Comparison of ENCODE assay signal across 8 cellular contexts in genomic region chr5:141513627-141514329, GRCh38. TPM values are rescaled to one million over a fixed set of nuclear protein-coding genes. Genes with fewer than 3 reads are reported as not detected.
A peak's percentile ranks its signal among the peaks of the same experiment; 100 is the strongest.
DNase-seq lines count a peak whose midpoint lies in the region; ATAC-seq and TF ChIP-seq lines count a peak whose summit lies in the region.

No MANE protein-coding gene starts in this region.

- H3K9ac ChIP-seq in neural progenitor cell (no peak overlapping the region), subcutaneous abdominal adipose tissue (ENCODE audit: low read length in 5 of 5) (peak overlapping the region in 3 of 5 donors; percentile 26 to 59 (median 42))

- H3K27ac Mint-ChIP-seq in activated naive CD4-positive, alpha-beta T cell treated with anti-CD3 and anti-CD28 coated beads, Interleukin-2, amount 10 ng/mL, durations not matched to agents 7 days and 5 days, result peak overlapping the region; percentile 85
- H3K27ac Mint-ChIP-seq in neural progenitor cell, result peak overlapping the region; percentile 98

- POLR2A ChIA-PET in Panc1 (lab: Charles Lee), result no interaction called here

- peak overlapping the region; percentile 79 for H3K27ac ChIP-seq in Panc1 (ENCODE audit: low read length)
- H3K27ac ChIP-seq in neural progenitor cell, result peak overlapping the region; percentile 74
- H3K27ac ChIP-seq in subcutaneous abdominal adipose tissue (ENCODE audit: low read depth, low read length), result peak overlapping the region; percentile 29

- H3F3A ChIP-seq in neural progenitor cell (ENCODE audit: low read depth), result peaks cover 55% of the 10 kb centered on the region

- H3K4me2 ChIP-seq in neural progenitor cell, result peak overlapping the region; percentile 92

- no peaks in the 10 kb centered on the region for H3K27me3 ChIP-seq in Panc1 (ENCODE audit: control insufficient read depth, insufficient read depth, low read length)
- H3K27me3 ChIP-seq in neural progenitor cell, result no peaks in the 10 kb centered on the region
- H3K27me3 ChIP-seq in subcutaneous abdominal adipose tissue (ENCODE audit: control insufficient read depth in 5 of 5, insufficient read depth in 4 of 5, low read length in 5 of 5), result peaks cover 0 to 5% (median 0%) of the 10 kb centered on the region in 5 donors

- intact Hi-C loops in Panc1 (cut with micrococcal nuclease; ENCODE audit: unreplicated experiment), result no loop called here

- H4K20me1 ChIP-seq in neural progenitor cell (ENCODE audit: low read depth), result no peaks in the 10 kb centered on the region

- in situ Hi-C loops in Panc1 (cut with HindIII; ENCODE audit: low pct_unique_long_range_greater_than_20kb, low sequenced_read_pairs), result no loop called here

- peaks cover 47% of the 10 kb centered on the region for H3K36me3 Mint-ChIP-seq in activated naive CD4-positive, alpha-beta T cell treated with anti-CD3 and anti-CD28 coated beads, Interleukin-2, amount 10 ng/mL, durations not matched to agents 7 days and 5 days
- H3K36me3 Mint-ChIP-seq in neural progenitor cell, result peaks cover 36% of the 10 kb centered on the region

- peak overlapping the region; percentile 71 for H3K4me3 Mint-ChIP-seq in activated naive CD4-positive, alpha-beta T cell treated with anti-CD3 and anti-CD28 coated beads, Interleukin-2, amount 10 ng/mL, durations not matched to agents 7 days and 5 days
- peak overlapping the region; percentile 83 for H3K4me3 Mint-ChIP-seq in neural progenitor cell

- peak; percentile 39 for ATAC-seq in HG02885 (IDR thresholded peaks at IDR 0.05; ENCODE audit: poor library complexity, unreplicated experiment)
- ATAC-seq in Panc1, result peak; percentile 55

- CTCF ChIA-PET in Panc1 (lab: Charles Lee), result interaction anchor here (1.2 to 1.7 kb wide), 3 partner anchors 11 to 290 kb away, joined by 3 to 5 read pairs (median 4); partner anchors contain the start of genes PCDHB14 and PCDHGB7
- CTCF ChIA-PET in activated naive CD4-positive, alpha-beta T cell treated with anti-CD3 and anti-CD28 coated beads, Interleukin-2, amount 10 ng/mL, durations not matched to agents 7 days and 5 days (lab: Charles Lee), result interaction anchor here (0.6 to 6.3 kb wide), 17 partner anchors 9 to 174 kb away, joined by 3 to 43 read pairs (median 6); partner anchors contain the start of genes PCDHGA10, PCDHGA12, PCDHGA6 and PCDHGB3

- peaks cover 34% of the 10 kb centered on the region for H3K4me1 ChIP-seq in Panc1 (ENCODE audit: control insufficient read depth, insufficient read depth, low read length)
- peaks cover 39% of the 10 kb centered on the region for H3K4me1 ChIP-seq in neural progenitor cell
- H3K4me1 ChIP-seq in subcutaneous abdominal adipose tissue (ENCODE audit: control insufficient read depth in 5 of 5, insufficient read depth in 5 of 5, low read length in 5 of 5), result peaks cover 10 to 61% (median 39%) of the 10 kb centered on the region in 5 donors

- no peak overlapping the region for H2AFZ ChIP-seq in neural progenitor cell (replicated peaks)

- no peak for TF ChIP-seq CTCF in GM10266 (IDR thresholded peaks at IDR 0.05; ENCODE audit: control insufficient read depth, insufficient read depth, low read depth, missing control alignments)
- no peak for TF ChIP-seq CTCF in Panc1 (IDR thresholded peaks at IDR 0.05)
- TF ChIP-seq CTCF in neural progenitor cell (IDR thresholded peaks at IDR 0.05), result no peak

- BruUV-seq in Panc1 (replicated peaks; lab: Mats Ljungman, UMichigan), result no TSS peak

- peak overlapping the region; percentile 22 to 46 for H3K4me3 ChIP-seq in Panc1 (ENCODE audit: low read depth in 2 of 2, low read length in 2 of 2)
- peak overlapping the region; percentile 44 for H3K4me3 ChIP-seq in neural progenitor cell
- peak overlapping the region; percentile 59 to 89 (median 81) for H3K4me3 ChIP-seq in subcutaneous abdominal adipose tissue (ENCODE audit: low read depth in 1 of 5, low read length in 5 of 5)

- H3K9me3 Mint-ChIP-seq in activated naive CD4-positive, alpha-beta T cell treated with anti-CD3 and anti-CD28 coated beads, Interleukin-2, amount 10 ng/mL, durations not matched to agents 7 days and 5 days, result no peaks in the 10 kb centered on the region
- H3K9me3 Mint-ChIP-seq in neural progenitor cell, result no peaks in the 10 kb centered on the region

- no peaks in the 10 kb centered on the region; the same call in 1 of the 2 replicates for H3K36me3 ChIP-seq in Panc1 (ENCODE audit: control insufficient read depth, insufficient read depth, low read length)
- H3K36me3 ChIP-seq in neural progenitor cell, result no peaks in the 10 kb centered on the region
- peaks cover 0 to 30% (median 20%) of the 10 kb centered on the region in 5 donors for H3K36me3 ChIP-seq in subcutaneous abdominal adipose tissue (ENCODE audit: control insufficient read depth in 5 of 5, insufficient read depth in 5 of 5, low read length in 5 of 5)

- H3K27me3 Mint-ChIP-seq in activated naive CD4-positive, alpha-beta T cell treated with anti-CD3 and anti-CD28 coated beads, Interleukin-2, amount 10 ng/mL, durations not matched to agents 7 days and 5 days, result peaks cover 5% of the 10 kb centered on the region
- H3K27me3 Mint-ChIP-seq in neural progenitor cell (ENCODE audit: insufficient read depth, low read depth), result peaks cover 16% of the 10 kb centered on the region

- no peaks in the 10 kb centered on the region for H3K79me2 ChIP-seq in neural progenitor cell (ENCODE audit: low read depth)

- DNase-seq in GM10266 (ENCODE audit: extremely low spot score) (peak; percentile 57), Panc1 (ENCODE audit: low read depth, low spot score) (no peak), foreskin melanocyte (peak; percentile 91), neural progenitor cell (ENCODE audit: low spot score) (peak; percentile 93), NCI-H128 (lab: John Stamatoyannopoulos, UW; ENCODE audit: unreplicated experiment) (no peak)
- peak; percentile 43 for DNase-seq in activated naive CD4-positive, alpha-beta T cell treated with anti-CD3 and anti-CD28 coated beads, Interleukin-2, amount 10 ng/mL, durations not matched to agents 7 days and 5 days

- H3K4me1 Mint-ChIP-seq in activated naive CD4-positive, alpha-beta T cell treated with anti-CD3 and anti-CD28 coated beads, Interleukin-2, amount 10 ng/mL, durations not matched to agents 7 days and 5 days, result peaks cover 27% of the 10 kb centered on the region
- peaks cover 82% of the 10 kb centered on the region for H3K4me1 Mint-ChIP-seq in neural progenitor cell

- H3K9me3 ChIP-seq in Panc1 (ENCODE audit: control insufficient read depth, insufficient read depth, low read depth, low read length) (no peaks in the 10 kb centered on the region), neural progenitor cell (ENCODE audit: low read depth) (no peaks in the 10 kb centered on the region), subcutaneous abdominal adipose tissue (ENCODE audit: control insufficient read depth in 5 of 5, low read length in 5 of 5) (no peaks in the 10 kb centered on the region)

RNA-seq across cellular contexts. Expression of gene PCDHGC5, which starts 24.9 kb away (rescaled TPM):
- total RNA-seq in Panc1 (2021; ENCODE audit: unreplicated experiment) (0.36 TPM), neural progenitor cell (ENCODE audit: low replicate concordance) (0.43 and 1.3 TPM in 2 replicates)
- 0.15 TPM for polyA plus RNA-seq in Panc1 (2012; ENCODE audit: insufficient read length)

RNA-seq across cellular contexts. Expression of gene PCDHGC4, which starts 28.9 kb away (rescaled TPM):
- 0.57 TPM for total RNA-seq in Panc1 (2021; ENCODE audit: unreplicated experiment)
- 0.16 TPM for polyA plus RNA-seq in Panc1 (2012; ENCODE audit: insufficient read length)
- total RNA-seq in neural progenitor cell (ENCODE audit: low replicate concordance), result 5.0 and 10.4 TPM in 2 replicates

RNA-seq across cellular contexts. Expression of gene PCDHGC3, which starts 38.0 kb away (rescaled TPM):
- total RNA-seq in Panc1 (2021; ENCODE audit: unreplicated experiment), result 54.1 TPM
- polyA plus RNA-seq in Panc1 (2012; ENCODE audit: insufficient read length), result 56.9 TPM
- total RNA-seq in neural progenitor cell (ENCODE audit: low replicate concordance), result 14.7 and 17.2 TPM in 2 replicates

Comparison
In these comparisons a context has a peak if more than half of its experiments do, and no peak if none do; other contexts are left out.
1. DNase-seq: peak in GM10266 (single experiment), activated naive CD4-positive, alpha-beta T cell treated with anti-CD3 and anti-CD28 coated beads, Interleukin-2, amount 10 ng/mL, durations not matched to agents 7 days and 5 days (single experiment), foreskin melanocyte (single experiment) and neural progenitor cell (single experiment); none in Panc1 (single experiment) and NCI-H128 (single experiment).
2. H3K27ac ChIP-seq: peak in every context shown above with its lines; median percentile 79 in Panc1; 74 in neural progenitor cell; 29 in subcutaneous abdominal adipose tissue.
3. Peak in every context shown above with its lines, with median percentiles within 50 percentile points of each other: H3K4me3 ChIP-seq.